9 cellular contexts compared by ENCODE assay signal in the genomic region with DNA sequence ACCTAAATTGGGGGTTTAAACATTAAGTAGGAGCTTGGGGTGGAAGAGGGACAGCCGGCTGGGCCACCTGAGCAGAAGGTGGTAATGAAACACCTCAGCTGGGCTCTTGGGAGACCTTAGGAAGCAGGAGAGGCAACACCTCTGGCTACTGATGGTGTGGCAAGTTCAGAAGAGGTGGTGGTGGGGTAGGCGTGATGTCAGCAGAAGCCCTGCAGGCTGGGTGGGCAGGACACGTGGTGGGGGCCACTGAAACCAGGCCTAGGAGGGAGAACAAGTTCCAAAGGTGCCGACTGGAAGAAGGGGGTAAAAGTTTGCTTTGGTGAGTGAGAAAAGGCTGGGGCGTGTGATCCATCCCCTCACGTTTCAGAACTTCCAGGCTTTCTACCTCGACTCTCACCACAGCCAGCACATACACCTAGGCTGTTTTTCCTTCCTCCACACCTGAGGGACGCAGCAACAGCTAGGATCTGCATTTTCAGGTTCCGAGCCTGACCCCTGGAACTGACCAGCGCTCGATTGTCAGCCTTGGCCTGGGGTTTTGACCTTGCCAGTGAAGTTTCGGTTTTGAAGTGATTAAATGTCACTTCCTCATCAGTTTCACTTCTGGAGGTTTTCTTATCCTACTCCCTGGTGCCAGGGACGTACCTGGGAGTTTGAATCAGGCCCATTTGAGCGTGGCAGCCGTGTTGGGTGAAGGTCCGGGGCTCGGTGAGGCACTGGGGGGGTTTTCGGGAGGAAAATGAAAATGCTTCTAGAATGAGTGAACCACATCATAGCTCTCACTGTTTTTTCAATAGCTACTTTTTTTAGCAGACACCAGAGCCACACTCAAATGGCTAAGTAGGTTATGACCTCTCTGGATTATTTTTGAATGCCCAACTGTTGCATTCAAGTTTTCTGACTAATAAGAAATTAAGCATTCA. TPM values are rescaled to one million over a fixed set of nuclear protein-coding genes. Genes with fewer than 3 reads are reported as not detected.
DNase-seq lines count a peak whose midpoint lies in the region; ATAC-seq and TF ChIP-seq lines count a peak whose summit lies in the region.
"Had no signal": no experiment of that assay in that cellular context is flagged by ENCODE, and none has a peak within 500 bp of the region (broad histone marks: within the 10 kb centered on the region; RNA-seq: fewer than 3 reads in every experiment).

No MANE protein-coding gene starts in this region.

- H3K4me1 ChIP-seq in left ventricle myocardium inferior (peaks cover 100% of the 10 kb centered on the region), urinary bladder (ENCODE audit: insufficient read depth) (peaks cover 1% of the 10 kb centered on the region)

- no peak overlapping the region for H3K4me3 ChIP-seq in left ventricle myocardium inferior
- H3K4me3 ChIP-seq in urinary bladder (ENCODE audit: low read depth, low read length), result no peak overlapping the region

- peaks cover 73% of the 10 kb centered on the region for H3K4me1 Mint-ChIP-seq in activated naive CD8-positive, alpha-beta T cell treated with anti-CD3 and anti-CD28 coated beads for 36 hours
- H3K4me1 Mint-ChIP-seq in memory B cell, result peaks cover 78% of the 10 kb centered on the region
- peaks cover 13 to 21% of the 10 kb centered on the region in 2 donors for H3K4me1 Mint-ChIP-seq in effector memory CD8-positive, alpha-beta T cell (ENCODE audit: low read depth in 2 of 2)

- H3K27me3 Mint-ChIP-seq in activated naive CD8-positive, alpha-beta T cell treated with anti-CD3 and anti-CD28 coated beads for 36 hours, result no peaks in the 10 kb centered on the region
- no peaks in the 10 kb centered on the region for H3K27me3 Mint-ChIP-seq in memory B cell
- no peaks in the 10 kb centered on the region for H3K27me3 Mint-ChIP-seq in effector memory CD8-positive, alpha-beta T cell

- no peaks in the 10 kb centered on the region for H3K9me3 ChIP-seq in left ventricle myocardium inferior (replicated peaks)

- H3K27me3 ChIP-seq in left ventricle myocardium inferior (ENCODE audit: low read depth), result no peaks in the 10 kb centered on the region

- intact Hi-C loops in left ventricle myocardium inferior (cut with micrococcal nuclease) (no loop called here), left cardiac atrium (cut with DNase I) (loop anchor here in 1 of 2 donors (5.0 kb wide), 1 partner anchor 34 kb away; no protein-coding TSS in a partner anchor)

- TF ChIP-seq CTCF in left ventricle myocardium inferior (IDR thresholded peaks at IDR 0.05; ENCODE audit: borderline replicate concordance), result no peak

- DNase-seq in left ventricle myocardium inferior (no peak), left cardiac atrium (no peak), memory B cell (ENCODE audit: low spot score in 2 of 2) (no peak)
- no peak for DNase-seq in activated naive CD8-positive, alpha-beta T cell treated with anti-CD3 and anti-CD28 coated beads for 36 hours
- DNase-seq in effector memory CD8-positive, alpha-beta T cell, result no peak
- DNase-seq: PC-3 had no signal

- H3K36me3 ChIP-seq in left ventricle myocardium inferior, result peaks cover 51% of the 10 kb centered on the region
- peaks cover 2% of the 10 kb centered on the region for H3K36me3 ChIP-seq in urinary bladder (ENCODE audit: insufficient read depth)

- H3K4me3 Mint-ChIP-seq in activated naive CD8-positive, alpha-beta T cell treated with anti-CD3 and anti-CD28 coated beads for 36 hours, result no peak overlapping the region
- H3K4me3 Mint-ChIP-seq in memory B cell, result peak overlapping the region; percentile 81
- H3K4me3 Mint-ChIP-seq in effector memory CD8-positive, alpha-beta T cell, result no peak overlapping the region

- H3K27ac ChIP-seq in left ventricle myocardium inferior (replicated peaks) (peak overlapping the region; percentile 85), urinary bladder (ENCODE audit: low read depth) (peak overlapping the region; percentile 53)

- H3K36me3 Mint-ChIP-seq in activated naive CD8-positive, alpha-beta T cell treated with anti-CD3 and anti-CD28 coated beads for 36 hours, result peaks cover 7% of the 10 kb centered on the region
- peaks cover 9% of the 10 kb centered on the region for H3K36me3 Mint-ChIP-seq in memory B cell
- peaks cover 73% of the 10 kb centered on the region for H3K36me3 Mint-ChIP-seq in effector memory CD8-positive, alpha-beta T cell (ENCODE audit: insufficient read depth)

- H3K9me3 Mint-ChIP-seq in activated naive CD8-positive, alpha-beta T cell treated with anti-CD3 and anti-CD28 coated beads for 36 hours, result no peaks in the 10 kb centered on the region
- H3K9me3 Mint-ChIP-seq in memory B cell, result no peaks in the 10 kb centered on the region
- no peaks in the 10 kb centered on the region for H3K9me3 Mint-ChIP-seq in effector memory CD8-positive, alpha-beta T cell

- 78% methylated on average over 18 of the region's 18 CpGs for WGBS in urinary bladder

- ATAC-seq in left cardiac atrium (no peak), memory B cell (ENCODE audit: low read depth) (no peak), HG03432 (IDR thresholded peaks at IDR 0.05; ENCODE audit: unreplicated experiment) (no peak), GM19452 (IDR thresholded peaks at IDR 0.05; ENCODE audit: unreplicated experiment) (no peak)
- ATAC-seq in effector memory CD8-positive, alpha-beta T cell (replicated peaks), result no peak

- peak overlapping the region; percentile 72 for H3K27ac Mint-ChIP-seq in activated naive CD8-positive, alpha-beta T cell treated with anti-CD3 and anti-CD28 coated beads for 36 hours
- peak overlapping the region; percentile 84 for H3K27ac Mint-ChIP-seq in memory B cell
- peak overlapping the region in 1 of 2 donors; percentile 3 for H3K27ac Mint-ChIP-seq in effector memory CD8-positive, alpha-beta T cell

RNA-seq across cellular contexts. Expression of a gene that starts 10.0 kb away (rescaled TPM):
- total RNA-seq in left ventricle myocardium inferior (28.2 TPM), left cardiac atrium (10 to 100 TPM; 27.5 to 33.7 TPM), urinary bladder (11.4 TPM)
- total RNA-seq in activated naive CD8-positive, alpha-beta T cell treated with anti-CD3 and anti-CD28 coated beads for 36 hours, result 10 to 100 TPM; 10.3 to 11.2 TPM
- polyA plus RNA-seq in urinary bladder, result 28.3 TPM
